In the genomic region with DNA sequence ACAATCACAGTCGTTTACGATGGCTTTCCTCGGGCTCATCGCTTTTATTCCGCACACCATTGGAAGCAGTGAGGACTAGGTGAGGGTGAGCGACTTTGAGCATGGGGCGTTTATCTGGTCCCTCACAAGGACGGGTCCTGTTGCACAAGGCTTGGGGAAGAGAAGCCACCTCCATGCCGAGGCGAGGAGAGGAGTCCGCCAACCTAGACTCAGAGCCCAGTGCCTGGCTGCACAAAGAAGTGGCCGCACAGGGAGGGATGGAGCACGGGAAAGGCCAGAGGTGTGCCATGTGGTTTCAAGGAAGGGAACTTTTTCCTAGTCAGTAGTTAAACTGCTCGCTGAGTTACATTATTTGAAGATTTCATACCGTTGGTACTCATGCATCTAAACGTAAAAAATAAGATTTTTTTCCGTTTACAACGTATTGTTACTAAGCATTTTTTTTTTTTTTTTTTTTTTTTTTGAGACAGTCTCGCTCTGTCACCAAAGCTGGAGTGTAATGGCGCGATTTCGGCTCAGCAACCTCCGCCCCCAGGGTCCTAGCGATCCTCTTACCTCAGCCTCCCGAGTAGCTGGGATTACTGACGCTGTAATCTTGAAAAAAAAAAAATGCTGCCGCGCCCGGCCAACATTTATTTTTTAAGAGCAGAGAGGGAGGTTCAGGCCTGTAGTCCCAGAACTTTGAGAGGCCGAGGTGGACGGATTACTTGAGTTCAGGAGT, we compare ENCODE assay signal across 1 cellular context.
TF ChIP-seq lines count a peak whose summit lies in the region.

No MANE protein-coding gene starts in this region.

TF ChIP-seq in IMR-90, 13 proteins besides CTCF, POLR2A, EP300 and RAD21 (continued from another document):
- TF ChIP-seq CEBPB (IDR thresholded peaks at IDR 0.05; ENCODE audit: low read depth, low read length) (no peak), MAZ (IDR thresholded peaks at IDR 0.05; ENCODE audit: borderline replicate concordance, low read depth, low read length) (no peak), RCOR1 (IDR thresholded peaks at IDR 0.05; ENCODE audit: insufficient replicate concordance, low read length) (no peak), NFE2L2 (IDR thresholded peaks at IDR 0.05; ENCODE audit: low read depth, low read length) (no peak), BHLHE40 (IDR thresholded peaks at IDR 0.05; ENCODE audit: low read depth, low read length) (no peak), MXI1 (IDR thresholded peaks at IDR 0.05; ENCODE audit: borderline replicate concordance, low read depth, low read length) (no peak), CHD1 (IDR thresholded peaks at IDR 0.05; ENCODE audit: low read depth, low read length) (no peak)
- TF ChIP-seq, protein P1, sequence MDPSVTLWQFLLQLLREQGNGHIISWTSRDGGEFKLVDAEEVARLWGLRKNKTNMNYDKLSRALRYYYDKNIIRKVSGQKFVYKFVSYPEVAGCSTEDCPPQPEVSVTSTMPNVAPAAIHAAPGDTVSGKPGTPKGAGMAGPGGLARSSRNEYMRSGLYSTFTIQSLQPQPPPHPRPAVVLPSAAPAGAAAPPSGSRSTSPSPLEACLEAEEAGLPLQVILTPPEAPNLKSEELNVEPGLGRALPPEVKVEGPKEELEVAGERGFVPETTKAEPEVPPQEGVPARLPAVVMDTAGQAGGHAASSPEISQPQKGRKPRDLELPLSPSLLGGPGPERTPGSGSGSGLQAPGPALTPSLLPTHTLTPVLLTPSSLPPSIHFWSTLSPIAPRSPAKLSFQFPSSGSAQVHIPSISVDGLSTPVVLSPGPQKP (IDR thresholded peaks at IDR 0.05; ENCODE audit: borderline replicate concordance, low read depth, low read length), result no peak
